Comparison of ENCODE assay signal across 14 cellular contexts in the genomic region with DNA sequence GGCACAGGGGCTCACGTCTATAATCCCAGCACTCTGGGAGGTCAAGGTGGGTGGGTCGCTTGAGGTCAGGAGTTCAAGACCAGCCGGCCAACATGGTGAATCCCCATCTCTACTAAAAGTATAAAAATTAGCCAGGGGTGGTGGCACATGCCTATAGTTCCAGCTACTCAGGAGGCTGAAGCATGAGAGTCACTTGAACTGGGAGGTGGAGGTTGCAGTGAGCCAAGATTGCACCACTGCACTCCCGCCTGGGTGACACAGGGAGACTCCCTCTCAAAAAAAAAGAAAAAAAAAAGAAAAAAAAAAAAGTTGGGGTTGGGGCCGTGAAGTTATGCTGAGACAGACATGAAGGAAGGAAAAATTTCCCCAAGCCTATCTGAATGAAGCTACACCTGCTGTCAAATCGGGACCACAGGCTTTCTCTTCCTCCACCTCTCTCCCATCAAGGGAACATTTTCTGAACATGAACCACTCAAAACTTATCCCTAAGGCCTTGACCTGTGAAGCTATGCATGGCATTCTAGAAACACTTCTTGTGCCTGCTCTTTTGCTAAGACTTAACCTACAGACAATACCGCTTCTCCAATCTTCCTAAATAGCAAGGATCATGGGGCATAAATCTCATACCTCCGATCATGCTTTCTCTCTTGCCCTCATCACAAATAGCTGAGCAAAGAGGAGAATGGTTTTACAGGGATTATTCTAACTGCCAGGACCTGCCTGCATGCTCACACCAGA.
"Had no signal": no experiment of that assay in that cellular context is flagged by ENCODE, and none has a peak within 500 bp of the region (broad histone marks: within the 10 kb centered on the region; RNA-seq: fewer than 3 reads in every experiment).

No MANE protein-coding gene starts in this region.

- H3K9ac ChIP-seq: neural progenitor cell had no signal

- H3K27me3 ChIP-seq: esophagus squamous epithelium, neural progenitor cell, ovary, transverse colon had no signal

- H3K27ac Mint-ChIP-seq: activated CD4-positive, alpha-beta T cell treated with anti-CD3 and anti-CD28 coated beads, Interleukin-2, amount 10 ng/mL, durations not matched to agents 24 days and 14 days; neural progenitor cell had no signal

- DNase-seq: activated CD4-positive, alpha-beta T cell treated with anti-CD3 and anti-CD28 coated beads, Interleukin-2, amount 10 ng/mL, durations not matched to agents 24 days and 14 days; activated gamma-delta T cell; activated T-cell treated with anti-CD3 and anti-CD28 coated beads, Interleukin-2, amount 50 U/mL, for 1 hour; esophagus squamous epithelium; foreskin fibroblast; mesenchymal stem cell; ovary; SHP77 treated with DMSO at 0.1 percent for 48 hours; stimulated activated CD4-positive, alpha-beta T cell treated with anti-CD3 and anti-CD28 coated beads, Interleukin-15, amount 100 ng/mL, for 24 hours; stimulated activated CD4-positive, alpha-beta T cell treated with anti-CD3 and anti-CD28 coated beads, Interleukin-4, amount 100 ng/mL, for 24 hours; T-helper 9 cell; transverse colon; WERI-Rb-1 had no signal

- H3K9me3 Mint-ChIP-seq: activated CD4-positive, alpha-beta T cell treated with anti-CD3 and anti-CD28 coated beads, Interleukin-2, amount 10 ng/mL, durations not matched to agents 24 days and 14 days had no signal

- H3K4me2 ChIP-seq: neural progenitor cell had no signal

- H3K4me1 Mint-ChIP-seq: neural progenitor cell had no signal

- H3K4me1 ChIP-seq: neural progenitor cell, transverse colon had no signal

- H3K4me3 Mint-ChIP-seq: activated CD4-positive, alpha-beta T cell treated with anti-CD3 and anti-CD28 coated beads, Interleukin-2, amount 10 ng/mL, durations not matched to agents 24 days and 14 days; neural progenitor cell had no signal

- H3K27ac ChIP-seq: esophagus squamous epithelium, neural progenitor cell, ovary, transverse colon, WERI-Rb-1 had no signal

- H3K36me3 ChIP-seq: neural progenitor cell, ovary had no signal

- H3K9me3 ChIP-seq: esophagus squamous epithelium, ovary, transverse colon had no signal

- H3K4me3 ChIP-seq: esophagus squamous epithelium, neural progenitor cell, ovary, transverse colon had no signal

- H2AFZ ChIP-seq: neural progenitor cell had no signal

- H3K27me3 Mint-ChIP-seq: activated CD4-positive, alpha-beta T cell treated with anti-CD3 and anti-CD28 coated beads, Interleukin-2, amount 10 ng/mL, durations not matched to agents 24 days and 14 days had no signal
